In the genomic region with DNA sequence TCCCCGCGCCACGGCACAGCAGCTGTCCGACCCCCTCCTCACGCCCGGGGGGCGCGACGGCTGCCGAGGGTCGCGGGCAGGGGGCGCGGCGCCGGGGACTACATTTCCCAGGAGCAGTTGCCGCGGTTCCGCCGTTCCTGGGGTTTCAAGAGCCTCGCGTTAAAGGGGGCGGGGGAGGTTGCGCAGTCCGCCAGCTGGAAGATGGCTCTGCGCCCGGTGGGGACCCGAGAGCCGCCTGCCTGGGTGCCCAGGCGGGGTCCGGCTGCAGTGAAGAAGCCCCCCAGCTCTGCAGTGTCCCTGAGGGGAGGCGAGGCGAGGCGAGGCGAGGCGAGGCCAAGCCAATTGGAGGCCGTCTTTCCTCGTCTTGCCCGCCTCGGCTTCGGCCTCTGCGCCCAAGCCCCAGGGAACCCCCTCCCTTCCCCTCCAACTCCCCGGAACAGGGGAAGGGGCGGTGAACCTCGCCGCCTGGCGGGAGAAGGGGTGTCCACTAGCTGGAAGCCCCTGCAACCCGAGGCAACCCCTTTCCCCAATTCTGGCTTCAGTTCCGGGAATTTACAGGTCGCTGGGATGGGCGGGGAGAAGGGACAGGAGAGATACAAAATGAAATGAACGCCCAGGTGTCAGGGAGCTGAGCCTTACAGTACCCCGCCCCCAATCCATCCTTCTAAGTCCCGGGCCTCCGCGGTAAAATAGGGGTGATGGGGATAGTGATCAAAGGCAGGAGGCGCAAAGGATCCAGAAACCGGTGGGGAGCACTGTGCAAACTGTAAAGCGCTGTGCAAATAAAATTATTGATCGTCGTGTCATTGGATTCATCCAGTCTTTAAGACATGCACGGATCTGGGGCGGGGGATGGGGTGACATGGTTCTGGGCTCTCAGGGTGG, we compare ENCODE assay signal across 1 cellular context.
TF ChIP-seq lines count a peak whose summit lies in the region.

No MANE protein-coding gene starts in this region.

TF ChIP-seq in HepG2, 621 proteins besides CTCF, POLR2A, EP300 and RAD21 (continued from another document and continues in another):
- TF ChIP-seq, protein P1, sequence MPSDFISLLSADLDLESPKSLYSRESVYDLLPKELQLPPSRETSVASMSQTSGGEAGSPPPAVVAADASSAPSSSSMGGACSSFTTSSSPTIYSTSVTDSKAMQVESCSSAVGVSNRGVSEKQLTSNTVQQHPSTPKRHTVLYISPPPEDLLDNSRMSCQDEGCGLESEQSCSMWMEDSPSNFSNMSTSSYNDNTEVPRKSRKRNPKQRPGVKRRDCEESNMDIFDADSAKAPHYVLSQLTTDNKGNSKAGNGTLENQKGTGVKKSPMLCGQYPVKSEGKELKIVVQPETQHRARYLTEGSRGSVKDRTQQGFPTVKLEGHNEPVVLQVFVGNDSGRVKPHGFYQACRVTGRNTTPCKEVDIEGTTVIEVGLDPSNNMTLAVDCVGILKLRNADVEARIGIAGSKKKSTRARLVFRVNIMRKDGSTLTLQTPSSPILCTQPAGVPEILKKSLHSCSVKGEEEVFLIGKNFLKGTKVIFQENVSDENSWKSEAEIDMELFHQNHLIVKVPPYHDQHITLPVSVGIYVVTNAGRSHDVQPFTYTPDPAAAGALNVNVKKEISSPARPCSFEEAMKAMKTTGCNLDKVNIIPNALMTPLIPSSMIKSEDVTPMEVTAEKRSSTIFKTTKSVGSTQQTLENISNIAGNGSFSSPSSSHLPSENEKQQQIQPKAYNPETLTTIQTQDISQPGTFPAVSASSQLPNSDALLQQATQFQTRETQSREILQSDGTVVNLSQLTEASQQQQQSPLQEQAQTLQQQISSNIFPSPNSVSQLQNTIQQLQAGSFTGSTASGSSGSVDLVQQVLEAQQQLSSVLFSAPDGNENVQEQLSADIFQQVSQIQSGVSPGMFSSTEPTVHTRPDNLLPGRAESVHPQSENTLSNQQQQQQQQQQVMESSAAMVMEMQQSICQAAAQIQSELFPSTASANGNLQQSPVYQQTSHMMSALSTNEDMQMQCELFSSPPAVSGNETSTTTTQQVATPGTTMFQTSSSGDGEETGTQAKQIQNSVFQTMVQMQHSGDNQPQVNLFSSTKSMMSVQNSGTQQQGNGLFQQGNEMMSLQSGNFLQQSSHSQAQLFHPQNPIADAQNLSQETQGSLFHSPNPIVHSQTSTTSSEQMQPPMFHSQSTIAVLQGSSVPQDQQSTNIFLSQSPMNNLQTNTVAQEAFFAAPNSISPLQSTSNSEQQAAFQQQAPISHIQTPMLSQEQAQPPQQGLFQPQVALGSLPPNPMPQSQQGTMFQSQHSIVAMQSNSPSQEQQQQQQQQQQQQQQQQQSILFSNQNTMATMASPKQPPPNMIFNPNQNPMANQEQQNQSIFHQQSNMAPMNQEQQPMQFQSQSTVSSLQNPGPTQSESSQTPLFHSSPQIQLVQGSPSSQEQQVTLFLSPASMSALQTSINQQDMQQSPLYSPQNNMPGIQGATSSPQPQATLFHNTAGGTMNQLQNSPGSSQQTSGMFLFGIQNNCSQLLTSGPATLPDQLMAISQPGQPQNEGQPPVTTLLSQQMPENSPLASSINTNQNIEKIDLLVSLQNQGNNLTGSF (CRISPR knock-in tag; IDR thresholded peaks at IDR 0.05), result no peak
- TF ChIP-seq, protein P2, sequence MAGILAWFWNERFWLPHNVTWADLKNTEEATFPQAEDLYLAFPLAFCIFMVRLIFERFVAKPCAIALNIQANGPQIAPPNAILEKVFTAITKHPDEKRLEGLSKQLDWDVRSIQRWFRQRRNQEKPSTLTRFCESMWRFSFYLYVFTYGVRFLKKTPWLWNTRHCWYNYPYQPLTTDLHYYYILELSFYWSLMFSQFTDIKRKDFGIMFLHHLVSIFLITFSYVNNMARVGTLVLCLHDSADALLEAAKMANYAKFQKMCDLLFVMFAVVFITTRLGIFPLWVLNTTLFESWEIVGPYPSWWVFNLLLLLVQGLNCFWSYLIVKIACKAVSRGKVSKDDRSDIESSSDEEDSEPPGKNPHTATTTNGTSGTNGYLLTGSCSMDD (CRISPR knock-in tag; IDR thresholded peaks at IDR 0.05), result no peak
- TF ChIP-seq GABPB1 (CRISPR knock-in tag; IDR thresholded peaks at IDR 0.05), result peak; percentile 94
- no peak for TF ChIP-seq PHF5A (CRISPR knock-in tag; IDR thresholded peaks at IDR 0.05; ENCODE audit: low read depth, unreplicated experiment)
- TF ChIP-seq EHMT2 (IDR thresholded peaks at IDR 0.05; ENCODE audit: borderline replicate concordance, low read depth, low read length), result no peak
- peak; percentile 70; the same call in 1 of the 2 replicates for TF ChIP-seq CEBPB (IDR thresholded peaks at IDR 0.05; ENCODE audit: borderline replicate concordance, low read depth, low read length)
- no peak for TF ChIP-seq ZNF550 (CRISPR knock-in tag; IDR thresholded peaks at IDR 0.05; ENCODE audit: borderline replicate concordance)
- 0 out of 2 replicates have a peak, but pooled peaks have one; percentile 5 for TF ChIP-seq ZKSCAN8 (CRISPR knock-in tag; IDR thresholded peaks at IDR 0.05; ENCODE audit: borderline replicate concordance)
- no peak for TF ChIP-seq HNRNPUL1 (IDR thresholded peaks at IDR 0.05; ENCODE audit: low read depth, low read length)
- no peak for TF ChIP-seq HHEX (CRISPR knock-in tag; IDR thresholded peaks at IDR 0.05)
- TF ChIP-seq MAF1 (CRISPR knock-in tag; IDR thresholded peaks at IDR 0.05; ENCODE audit: borderline replicate concordance), result 0 out of 2 replicates have a peak, but pooled peaks have one; percentile 32
- TF ChIP-seq, protein P3, sequence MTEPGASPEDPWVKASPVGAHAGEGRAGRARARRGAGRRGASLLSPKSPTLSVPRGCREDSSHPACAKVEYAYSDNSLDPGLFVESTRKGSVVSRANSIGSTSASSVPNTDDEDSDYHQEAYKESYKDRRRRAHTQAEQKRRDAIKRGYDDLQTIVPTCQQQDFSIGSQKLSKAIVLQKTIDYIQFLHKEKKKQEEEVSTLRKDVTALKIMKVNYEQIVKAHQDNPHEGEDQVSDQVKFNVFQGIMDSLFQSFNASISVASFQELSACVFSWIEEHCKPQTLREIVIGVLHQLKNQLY (CRISPR knock-in tag; IDR thresholded peaks at IDR 0.05), result no peak
- no peak for TF ChIP-seq THYN1 (CRISPR knock-in tag; IDR thresholded peaks at IDR 0.05; ENCODE audit: borderline replicate concordance, low read depth)
- TF ChIP-seq SKI (IDR thresholded peaks at IDR 0.05; ENCODE audit: partially characterized antibody), result no peak
- no peak for TF ChIP-seq NFIB (CRISPR knock-in tag; IDR thresholded peaks at IDR 0.05; ENCODE audit: borderline replicate concordance)
- peak; percentile 36; the same call in 1 of the 2 replicates for TF ChIP-seq FOXA3 (CRISPR knock-in tag; IDR thresholded peaks at IDR 0.05)
- TF ChIP-seq REXO4 (CRISPR knock-in tag; IDR thresholded peaks at IDR 0.05; ENCODE audit: borderline replicate concordance), result no peak
- TF ChIP-seq, protein P4, sequence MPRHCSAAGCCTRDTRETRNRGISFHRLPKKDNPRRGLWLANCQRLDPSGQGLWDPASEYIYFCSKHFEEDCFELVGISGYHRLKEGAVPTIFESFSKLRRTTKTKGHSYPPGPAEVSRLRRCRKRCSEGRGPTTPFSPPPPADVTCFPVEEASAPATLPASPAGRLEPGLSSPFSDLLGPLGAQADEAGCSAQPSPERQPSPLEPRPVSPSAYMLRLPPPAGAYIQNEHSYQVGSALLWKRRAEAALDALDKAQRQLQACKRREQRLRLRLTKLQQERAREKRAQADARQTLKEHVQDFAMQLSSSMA (CRISPR knock-in tag; IDR thresholded peaks at IDR 0.05), result 0 out of 2 replicates have a peak, but pooled peaks have one; percentile 4
- TF ChIP-seq NR2C2 (CRISPR knock-in tag; IDR thresholded peaks at IDR 0.05; ENCODE audit: borderline replicate concordance), result peak; percentile 45; the same call in 1 of the 2 replicates
- TF ChIP-seq ZFP36L2 (CRISPR knock-in tag; IDR thresholded peaks at IDR 0.05), result no peak
- TF ChIP-seq ZNF468 (CRISPR knock-in tag; IDR thresholded peaks at IDR 0.05), result no peak
- TF ChIP-seq SMAD9 (CRISPR knock-in tag; IDR thresholded peaks at IDR 0.05), result no peak
- TF ChIP-seq, protein P5, sequence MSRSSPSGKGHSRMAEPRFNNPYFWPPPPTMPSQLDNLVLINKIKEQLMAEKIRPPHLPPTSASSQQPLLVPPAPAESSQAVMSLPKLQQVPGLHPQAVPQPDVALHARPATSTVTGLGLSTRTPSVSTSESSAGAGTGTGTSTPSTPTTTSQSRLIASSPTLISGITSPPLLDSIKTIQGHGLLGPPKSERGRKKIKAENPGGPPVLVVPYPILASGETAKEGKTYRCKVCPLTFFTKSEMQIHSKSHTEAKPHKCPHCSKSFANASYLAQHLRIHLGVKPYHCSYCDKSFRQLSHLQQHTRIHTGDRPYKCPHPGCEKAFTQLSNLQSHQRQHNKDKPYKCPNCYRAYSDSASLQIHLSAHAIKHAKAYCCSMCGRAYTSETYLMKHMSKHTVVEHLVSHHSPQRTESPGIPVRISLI (CRISPR knock-in tag; IDR thresholded peaks at IDR 0.05; ENCODE audit: borderline replicate concordance), result no peak
- TF ChIP-seq AKAP8 (CRISPR knock-in tag; IDR thresholded peaks at IDR 0.05), result 0 out of 2 replicates have a peak, but pooled peaks have one; percentile 38
- no peak for TF ChIP-seq ZNF205 (CRISPR knock-in tag; IDR thresholded peaks at IDR 0.05)
- no peak for TF ChIP-seq ZBTB21 (CRISPR knock-in tag; IDR thresholded peaks at IDR 0.05)
- no peak for TF ChIP-seq MIER2 (CRISPR knock-in tag; IDR thresholded peaks at IDR 0.05)
- no peak for TF ChIP-seq HNRNPL (IDR thresholded peaks at IDR 0.05; ENCODE audit: low read depth, low read length)
- TF ChIP-seq, protein P6, sequence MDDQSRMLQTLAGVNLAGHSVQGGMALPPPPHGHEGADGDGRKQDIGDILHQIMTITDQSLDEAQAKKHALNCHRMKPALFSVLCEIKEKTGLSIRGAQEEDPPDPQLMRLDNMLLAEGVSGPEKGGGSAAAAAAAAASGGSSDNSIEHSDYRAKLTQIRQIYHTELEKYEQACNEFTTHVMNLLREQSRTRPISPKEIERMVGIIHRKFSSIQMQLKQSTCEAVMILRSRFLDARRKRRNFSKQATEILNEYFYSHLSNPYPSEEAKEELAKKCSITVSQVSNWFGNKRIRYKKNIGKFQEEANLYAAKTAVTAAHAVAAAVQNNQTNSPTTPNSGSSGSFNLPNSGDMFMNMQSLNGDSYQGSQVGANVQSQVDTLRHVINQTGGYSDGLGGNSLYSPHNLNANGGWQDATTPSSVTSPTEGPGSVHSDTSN (CRISPR knock-in tag; IDR thresholded peaks at IDR 0.05; ENCODE audit: borderline replicate concordance), result no peak
- no peak for TF ChIP-seq ZNF17 (CRISPR knock-in tag; IDR thresholded peaks at IDR 0.05)
- TF ChIP-seq RBFOX2 (IDR thresholded peaks at IDR 0.05; ENCODE audit: low read depth, low read length), result peak; percentile 92
- TF ChIP-seq SP5 (CRISPR knock-in tag; IDR thresholded peaks at IDR 0.05; ENCODE audit: borderline replicate concordance, low read depth), result peak; percentile 31; the same call in 1 of the 2 replicates
- TF ChIP-seq, protein P7, sequence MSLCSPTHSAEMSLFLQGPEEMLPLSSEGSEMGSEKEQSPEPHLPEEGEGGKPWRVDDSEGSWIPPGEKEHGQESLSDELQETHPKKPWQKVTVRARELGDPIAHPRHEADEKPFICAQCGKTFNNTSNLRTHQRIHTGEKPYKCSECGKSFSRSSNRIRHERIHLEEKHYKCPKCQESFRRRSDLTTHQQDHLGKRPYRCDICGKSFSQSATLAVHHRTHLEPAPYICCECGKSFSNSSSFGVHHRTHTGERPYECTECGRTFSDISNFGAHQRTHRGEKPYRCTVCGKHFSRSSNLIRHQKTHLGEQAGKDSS (CRISPR knock-in tag; IDR thresholded peaks at IDR 0.05; ENCODE audit: borderline replicate concordance, low read depth), result no peak
- TF ChIP-seq ONECUT2 (CRISPR knock-in tag; IDR thresholded peaks at IDR 0.05), result peak; percentile 96
- no peak for TF ChIP-seq ZNF124 (CRISPR knock-in tag; IDR thresholded peaks at IDR 0.05)
- TF ChIP-seq TAF1 (CRISPR knock-in tag; IDR thresholded peaks at IDR 0.05), result peak; percentile 66
- TF ChIP-seq ZBTB3 (CRISPR knock-in tag; IDR thresholded peaks at IDR 0.05; ENCODE audit: borderline replicate concordance, low read depth), result no peak
- peak; percentile 88 for TF ChIP-seq HNRNPK (IDR thresholded peaks at IDR 0.05; ENCODE audit: low read depth, low read length, poor library complexity, severe bottlenecking)
- 0 out of 2 replicates have a peak, but pooled peaks have one; percentile 10 for TF ChIP-seq FOXK1 (CRISPR knock-in tag; IDR thresholded peaks at IDR 0.05; ENCODE audit: borderline replicate concordance, low read depth)
- TF ChIP-seq ZNF749 (CRISPR knock-in tag; IDR thresholded peaks at IDR 0.05; ENCODE audit: borderline replicate concordance), result no peak
- peak; percentile 8; the same call in 1 of the 2 replicates for TF ChIP-seq ZNF501 (CRISPR knock-in tag; IDR thresholded peaks at IDR 0.05)
- TF ChIP-seq KAT7 (CRISPR knock-in tag; IDR thresholded peaks at IDR 0.05; ENCODE audit: borderline replicate concordance), result 0 out of 2 replicates have a peak, but pooled peaks have one; percentile 24
- no peak for TF ChIP-seq TBP (CRISPR knock-in tag; IDR thresholded peaks at IDR 0.05)
- TF ChIP-seq, protein P8, sequence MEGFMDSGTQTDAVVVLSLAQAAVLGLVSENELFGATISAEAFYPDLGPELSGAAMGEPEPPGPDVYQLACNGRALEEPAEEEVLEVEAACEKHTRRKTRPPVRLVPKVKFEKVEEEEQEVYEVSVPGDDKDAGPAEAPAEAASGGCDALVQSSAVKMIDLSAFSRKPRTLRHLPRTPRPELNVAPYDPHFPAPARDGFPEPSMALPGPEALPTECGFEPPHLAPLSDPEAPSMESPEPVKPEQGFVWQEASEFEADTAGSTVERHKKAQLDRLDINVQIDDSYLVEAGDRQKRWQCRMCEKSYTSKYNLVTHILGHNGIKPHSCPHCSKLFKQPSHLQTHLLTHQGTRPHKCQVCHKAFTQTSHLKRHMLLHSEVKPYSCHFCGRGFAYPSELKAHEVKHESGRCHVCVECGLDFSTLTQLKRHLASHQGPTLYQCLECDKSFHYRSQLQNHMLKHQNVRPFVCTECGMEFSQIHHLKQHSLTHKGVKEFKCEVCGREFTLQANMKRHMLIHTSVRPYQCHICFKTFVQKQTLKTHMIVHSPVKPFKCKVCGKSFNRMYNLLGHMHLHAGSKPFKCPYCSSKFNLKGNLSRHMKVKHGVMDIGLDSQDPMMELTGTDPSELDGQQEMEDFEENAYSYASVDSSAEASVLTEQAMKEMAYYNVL (CRISPR knock-in tag; IDR thresholded peaks at IDR 0.05; ENCODE audit: borderline replicate concordance), result no peak
- no peak for TF ChIP-seq MATR3 (CRISPR knock-in tag; IDR thresholded peaks at IDR 0.05)
- TF ChIP-seq HOXA3 (CRISPR knock-in tag; IDR thresholded peaks at IDR 0.05), result peak; percentile 37; the same call in 1 of the 2 replicates
- TF ChIP-seq POGZ (CRISPR knock-in tag; IDR thresholded peaks at IDR 0.05), result no peak
- TF ChIP-seq, protein P9, sequence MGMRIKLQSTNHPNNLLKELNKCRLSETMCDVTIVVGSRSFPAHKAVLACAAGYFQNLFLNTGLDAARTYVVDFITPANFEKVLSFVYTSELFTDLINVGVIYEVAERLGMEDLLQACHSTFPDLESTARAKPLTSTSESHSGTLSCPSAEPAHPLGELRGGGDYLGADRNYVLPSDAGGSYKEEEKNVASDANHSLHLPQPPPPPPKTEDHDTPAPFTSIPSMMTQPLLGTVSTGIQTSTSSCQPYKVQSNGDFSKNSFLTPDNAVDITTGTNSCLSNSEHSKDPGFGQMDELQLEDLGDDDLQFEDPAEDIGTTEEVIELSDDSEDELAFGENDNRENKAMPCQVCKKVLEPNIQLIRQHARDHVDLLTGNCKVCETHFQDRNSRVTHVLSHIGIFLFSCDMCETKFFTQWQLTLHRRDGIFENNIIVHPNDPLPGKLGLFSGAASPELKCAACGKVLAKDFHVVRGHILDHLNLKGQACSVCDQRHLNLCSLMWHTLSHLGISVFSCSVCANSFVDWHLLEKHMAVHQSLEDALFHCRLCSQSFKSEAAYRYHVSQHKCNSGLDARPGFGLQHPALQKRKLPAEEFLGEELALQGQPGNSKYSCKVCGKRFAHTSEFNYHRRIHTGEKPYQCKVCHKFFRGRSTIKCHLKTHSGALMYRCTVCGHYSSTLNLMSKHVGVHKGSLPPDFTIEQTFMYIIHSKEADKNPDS (CRISPR knock-in tag; IDR thresholded peaks at IDR 0.05), result no peak; the same call in 1 of the 2 replicates
- TF ChIP-seq NFRKB (IDR thresholded peaks at IDR 0.05), result no peak
- peak; percentile 25 for TF ChIP-seq ZNF563 (CRISPR knock-in tag; IDR thresholded peaks at IDR 0.05)
